ENCODE assay signal across 19 cellular contexts in the genomic region with DNA sequence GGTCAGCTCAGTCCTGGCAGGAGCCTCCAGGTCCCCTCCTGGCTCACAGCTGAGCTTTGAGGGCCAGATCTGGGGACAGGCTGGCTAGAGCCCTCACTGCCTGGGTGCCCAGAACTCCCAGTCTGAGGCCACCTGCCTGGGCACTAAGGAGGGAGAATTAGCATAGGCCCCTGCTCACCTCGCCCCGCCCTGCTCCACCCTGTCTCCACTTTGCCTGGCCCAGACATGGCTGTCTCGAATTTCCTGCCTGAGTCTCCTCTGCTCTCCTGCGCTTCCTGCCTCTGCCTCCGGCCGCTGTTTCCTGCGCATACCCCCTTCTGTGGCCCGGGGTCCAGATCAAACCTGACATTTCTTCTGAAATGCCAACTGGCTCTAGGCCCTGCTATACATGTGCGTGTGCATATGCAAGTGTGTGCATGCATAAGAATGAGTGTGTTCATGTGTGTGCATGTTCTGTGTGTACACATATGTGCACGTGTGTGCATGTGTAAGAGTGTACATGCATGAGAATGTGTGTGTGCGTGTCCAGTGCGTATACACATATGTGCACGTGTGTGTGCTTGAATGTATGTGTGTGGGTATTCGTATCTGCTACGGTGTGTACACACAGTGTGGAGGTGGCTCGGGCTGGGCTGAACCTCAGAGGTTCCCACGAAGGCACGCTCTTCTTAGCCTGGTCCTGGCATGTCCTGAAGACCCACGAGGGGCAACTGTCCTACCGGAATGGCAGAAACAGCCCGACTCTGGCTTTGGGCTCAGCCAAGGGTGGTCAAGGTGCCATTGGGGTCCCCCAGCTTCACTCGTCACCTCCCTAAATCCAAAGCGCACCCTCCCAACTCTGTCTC.
DNase-seq lines count a peak whose midpoint lies in the region; ATAC-seq, FAIRE-seq and TF ChIP-seq lines count a peak whose summit lies in the region.
"Had no signal": no experiment of that assay in that cellular context is flagged by ENCODE, and none has a peak within 500 bp of the region (broad histone marks: within the 10 kb centered on the region; RNA-seq: fewer than 3 reads in every experiment).

No MANE protein-coding gene starts in this region.

- TF ChIP-seq EP300 in SK-N-SH (IDR thresholded peaks at IDR 0.05; ENCODE audit: borderline replicate concordance in 1 of 2, low read depth in 1 of 2, low read length in 1 of 2), result no peak
- TF ChIP-seq EP300 in HepG2 (IDR thresholded peaks at IDR 0.05; ENCODE audit: low read depth in 2 of 2, low read length in 2 of 2), result no peak
- no peak for TF ChIP-seq EP300 in HepG2 (CRISPR knock-in tag; IDR thresholded peaks at IDR 0.05; ENCODE audit: borderline replicate concordance)
- no peak for TF ChIP-seq EP300 in suprapubic skin (IDR thresholded peaks at IDR 0.05)

- H3K27me3 ChIP-seq in SK-N-SH (ENCODE audit: insufficient read depth) (0 out of 2 replicates have a peak, but pooled peaks cover 5% of the 10 kb centered on the region), RWPE2 (ENCODE audit: insufficient read depth, poor library complexity, severe bottlenecking) (no peaks in the 10 kb centered on the region), HepG2 (ENCODE audit: control insufficient read depth in 1 of 2, insufficient read depth in 2 of 2, low read length in 2 of 2) (peaks cover 0 to 2% of the 10 kb centered on the region in 2 experiments; a peak in 2 of 5 replicates), suprapubic skin (peaks cover 36% of the 10 kb centered on the region)

- H4K20me1 ChIP-seq in SK-N-SH (ENCODE audit: insufficient read depth), result no peaks in the 10 kb centered on the region
- H4K20me1 ChIP-seq in HepG2 (ENCODE audit: insufficient read depth, low read length), result no peaks in the 10 kb centered on the region

- H3K4me2 ChIP-seq in SK-N-SH (no peak overlapping the region), HepG2 (ENCODE audit: low read depth, low read length) (no peak overlapping the region)

- H3K9me3 ChIP-seq in SK-N-SH, result no peaks in the 10 kb centered on the region; the same call in 1 of the 2 replicates
- H3K9me3 ChIP-seq in RWPE2 (ENCODE audit: severe bottlenecking), result no peaks in the 10 kb centered on the region
- no peaks in the 10 kb centered on the region for H3K9me3 ChIP-seq in HepG2 (ENCODE audit: low read length)
- no peaks in the 10 kb centered on the region for H3K9me3 ChIP-seq in suprapubic skin
- H3K9me3 ChIP-seq: prostate gland had no signal

- no peak overlapping the region for H3K4me3 ChIP-seq in SK-N-SH (ENCODE audit: low read depth in 2 of 2, low read length in 1 of 2)
- H3K4me3 ChIP-seq in RWPE2 (ENCODE audit: severe bottlenecking), result no peak overlapping the region
- H3K4me3 ChIP-seq in HepG2 (replicated peaks in 1 of 3; ENCODE audit: insufficient read depth in 1 of 3, low read depth in 2 of 3, low read length in 3 of 3), result no peak overlapping the region
- no peak overlapping the region for H3K4me3 ChIP-seq in suprapubic skin
- H3K4me3 ChIP-seq: prostate gland had no signal

- no peak for TF ChIP-seq POLR2A in HepG2 (IDR thresholded peaks at IDR 0.05; ENCODE audit: insufficient read depth in 1 of 2, low read depth in 2 of 2, low read length in 2 of 2)
- no peak for TF ChIP-seq POLR2A in suprapubic skin (IDR thresholded peaks at IDR 0.05)

- TF ChIP-seq RAD21 in SK-N-SH (IDR thresholded peaks at IDR 0.05; ENCODE audit: low read length), result no peak
- TF ChIP-seq RAD21 in HepG2 (CRISPR knock-in tag; IDR thresholded peaks at IDR 0.05), result no peak

- no peaks in the 10 kb centered on the region for H3K9me2 ChIP-seq in SK-N-SH

- 87% methylated on average over 23 of the region's 23 CpGs for WGBS in SK-N-SH (ENCODE audit: low lambda C conversion rate)
- WGBS in HepG2 (ENCODE audit: low lambda C conversion rate), result 64% methylated on average over 14 of the region's 23 CpGs
- WGBS in suprapubic skin, result 56% methylated on average over 22 of the region's 23 CpGs

- intact Hi-C loops in HepG2 (cut with micrococcal nuclease; ENCODE audit: unreplicated experiment), result no loop called here

- CTCF ChIA-PET in SK-N-SH (lab: Yijun Ruan, JAX), result interaction anchor here (2.0 to 2.5 kb wide), 2 partner anchors 21 to 38 kb away, joined by 8 to 18 read pairs; no protein-coding TSS in a partner anchor
- CTCF ChIA-PET in HepG2 (lab: Yijun Ruan, JAX; ENCODE audit: low intra/inter-chr PET ratio, low total read pairs), result no interaction called here

- H3K27ac ChIP-seq in SK-N-SH (ENCODE audit: low read depth in 2 of 2, low read length in 1 of 2), result no peak overlapping the region
- no peak overlapping the region for H3K27ac ChIP-seq in RWPE2 (ENCODE audit: poor library complexity, severe bottlenecking)
- no peak overlapping the region for H3K27ac ChIP-seq in HepG2 (ENCODE audit: extremely low read length, insufficient read depth, low read length)
- H3K27ac ChIP-seq in suprapubic skin, result no peak overlapping the region
- H3K27ac ChIP-seq: 22Rv1, HL-60, prostate gland had no signal

- peak; percentile 15; the same call in 2 of the 3 replicates for ATAC-seq in SK-N-SH treated with all-trans-retinoic acid at 6 μM for 48 hours
- ATAC-seq in RWPE2 (ENCODE audit: low read depth), result peak; percentile 31; the same call in 1 of the 3 replicates
- peak; percentile 29; the same call in 2 of the 3 replicates for ATAC-seq in HepG2
- ATAC-seq in HG02981 (IDR thresholded peaks at IDR 0.05; ENCODE audit: unreplicated experiment), result no peak

- H3K4me1 ChIP-seq in SK-N-SH (ENCODE audit: control insufficient read depth in 1 of 2, insufficient read depth in 2 of 2, low read depth in 1 of 2, low read length in 1 of 2), result no peaks in the 10 kb centered on the region; a peak in 1 of 4 replicates
- H3K4me1 ChIP-seq in RWPE2 (ENCODE audit: insufficient read depth, poor library complexity, severe bottlenecking), result no peaks in the 10 kb centered on the region
- no peaks in the 10 kb centered on the region for H3K4me1 ChIP-seq in HepG2 (ENCODE audit: insufficient read depth, low read length)
- no peaks in the 10 kb centered on the region for H3K4me1 ChIP-seq in suprapubic skin
- H3K4me1 ChIP-seq: prostate gland had no signal

- H3K9ac ChIP-seq in SK-N-SH (no peak overlapping the region), HepG2 (ENCODE audit: insufficient read depth, low read depth, low read length) (no peak overlapping the region)

- no peaks in the 10 kb centered on the region for H3K36me3 ChIP-seq in SK-N-SH (replicated peaks in 1 of 2; ENCODE audit: control insufficient read depth in 1 of 2, insufficient read depth in 2 of 2, low read length in 1 of 2)
- H3K36me3 ChIP-seq in RWPE2 (ENCODE audit: low read depth), result no peaks in the 10 kb centered on the region
- no peaks in the 10 kb centered on the region for H3K36me3 ChIP-seq in HepG2 (replicated peaks in 1 of 2; ENCODE audit: control insufficient read depth in 1 of 2, insufficient read depth in 2 of 2, low read length in 2 of 2)
- no peaks in the 10 kb centered on the region for H3K36me3 ChIP-seq in suprapubic skin
- H3K36me3 ChIP-seq: prostate gland had no signal

- no TSS peak for BruUV-seq in HepG2 (replicated peaks; lab: Mats Ljungman, UMichigan)

- no peak for TF ChIP-seq CTCF in SK-N-SH (IDR thresholded peaks at IDR 0.05)
- no peak for TF ChIP-seq CTCF in RWPE2 (IDR thresholded peaks at IDR 0.05; ENCODE audit: poor library complexity, severe bottlenecking)
- no peak for TF ChIP-seq CTCF in HepG2 (CRISPR knock-in tag; IDR thresholded peaks at IDR 0.05)
- TF ChIP-seq CTCF in suprapubic skin (IDR thresholded peaks at IDR 0.05), result no peak

- H3K79me2 ChIP-seq in SK-N-SH (ENCODE audit: insufficient read depth) (no peaks in the 10 kb centered on the region), HepG2 (ENCODE audit: insufficient read depth, low read length) (no peaks in the 10 kb centered on the region)

- no peak for DNase-seq in SK-N-SH
- peak; percentile 34 for DNase-seq in RWPE2 (ENCODE audit: low spot score)
- no peak for DNase-seq in HepG2 (ENCODE audit: low spot score)
- DNase-seq in suprapubic skin (ENCODE audit: low spot score in 2 of 2), result peak; percentile 29 to 53
- no peak for DNase-seq in hippocampal formation (lab: John Stamatoyannopoulos, UW)
- DNase-seq in frontal cortex (ENCODE audit: low spot score in 2 of 2), result no peak
- DNase-seq: activated CD4-positive, alpha-beta T cell treated with anti-CD3 and anti-CD28 coated beads for 48 hours; activated effector memory CD4-positive, alpha-beta T cell treated with anti-CD3 and anti-CD28 coated beads, Interleukin-2, amount 50 U/mL, for 16 hours; DMS79; NCI-H2227 treated with DMSO at 0.1 percent for 48 hours; NCI-H748 treated with DMSO at 0.1 percent for 48 hours; Right ventricle myocardium superior; stimulated activated CD4-positive, alpha-beta T cell treated with anti-CD3 and anti-CD28 coated beads, Interleukin-1b, Interleukin-23, amount 100 ng/mL, for 48 hours had no signal

- H2AFZ ChIP-seq in SK-N-SH (ENCODE audit: low read depth) (no peak overlapping the region), HepG2 (ENCODE audit: low read length) (no peak overlapping the region)

- FAIRE-seq in HepG2 (lab: Jason Lieb, UNC) (no peak), frontal cortex (lab: Jason Lieb, UNC) (no peak)
- FAIRE-seq: TTC549 had no signal

- H3F3A ChIP-seq in SK-N-SH (replicated peaks; ENCODE audit: insufficient read depth), result no peaks in the 10 kb centered on the region

- in situ Hi-C loops in HepG2 (cut with HindIII; ENCODE audit: extremely low pct_ligation_motif_present, low pct_unique_long_range_greater_than_20kb), result no loop called here

- POLR2A ChIA-PET in SK-N-SH (lab: Yijun Ruan, JAX) (no interaction called here), HepG2 (lab: Yijun Ruan, JAX) (no interaction called here)

TF ChIP-seq in SK-N-SH treated with all-trans-retinoic acid at 6 μM for 48 hours, 23 proteins besides CTCF, POLR2A, EP300 and RAD21:
- TF ChIP-seq ZC3H10 (CRISPR knock-in tag; IDR thresholded peaks at IDR 0.05), result no peak
- no peak for TF ChIP-seq TOX (CRISPR knock-in tag; IDR thresholded peaks at IDR 0.05; ENCODE audit: borderline replicate concordance)
- no peak for TF ChIP-seq GLIS3 (CRISPR knock-in tag; IDR thresholded peaks at IDR 0.05)
- no peak for TF ChIP-seq ZNF70 (CRISPR knock-in tag; IDR thresholded peaks at IDR 0.05)
- no peak for TF ChIP-seq ZFP3 (CRISPR knock-in tag; IDR thresholded peaks at IDR 0.05)
- no peak for TF ChIP-seq SNAI2 (CRISPR knock-in tag; IDR thresholded peaks at IDR 0.05)

TF ChIP-seq in HepG2, 621 proteins besides CTCF, POLR2A, EP300 and RAD21:
- TF ChIP-seq, protein P1, sequence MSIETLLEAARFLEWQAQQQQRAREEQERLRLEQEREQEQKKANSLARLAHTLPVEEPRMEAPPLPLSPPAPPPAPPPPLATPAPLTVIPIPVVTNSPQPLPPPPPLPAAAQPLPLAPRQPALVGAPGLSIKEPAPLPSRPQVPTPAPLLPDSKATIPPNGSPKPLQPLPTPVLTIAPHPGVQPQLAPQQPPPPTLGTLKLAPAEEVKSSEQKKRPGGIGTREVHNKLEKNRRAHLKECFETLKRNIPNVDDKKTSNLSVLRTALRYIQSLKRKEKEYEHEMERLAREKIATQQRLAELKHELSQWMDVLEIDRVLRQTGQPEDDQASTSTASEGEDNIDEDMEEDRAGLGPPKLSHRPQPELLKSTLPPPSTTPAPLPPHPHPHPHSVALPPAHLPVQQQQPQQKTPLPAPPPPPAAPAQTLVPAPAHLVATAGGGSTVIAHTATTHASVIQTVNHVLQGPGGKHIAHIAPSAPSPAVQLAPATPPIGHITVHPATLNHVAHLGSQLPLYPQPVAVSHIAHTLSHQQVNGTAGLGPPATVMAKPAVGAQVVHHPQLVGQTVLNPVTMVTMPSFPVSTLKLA (IDR thresholded peaks at IDR 0.05), result 0 out of 2 replicates have a peak, but pooled peaks have one; percentile 17
- TF ChIP-seq EEA1 (CRISPR knock-in tag; IDR thresholded peaks at IDR 0.05; ENCODE audit: borderline replicate concordance), result no peak

Comparison
In these comparisons a context has a peak if more than half of its experiments do, and no peak if none do; other contexts are left out.
1. DNase-seq: peak in RWPE2 (single experiment) and suprapubic skin (2 of 2); none in SK-N-SH (single experiment), HepG2 (single experiment), hippocampal formation (0 of 2) and frontal cortex (0 of 2).